In genomic region chr1:54054438-54054749, GRCh38 we compare ENCODE assay signal across 1 cellular context.
TF ChIP-seq lines count a peak whose summit lies in the region.

No MANE protein-coding gene starts in this region.

TF ChIP-seq in SK-N-SH treated with all-trans-retinoic acid at 6 μM for 48 hours, 23 proteins besides CTCF, POLR2A, EP300 and RAD21 (continued from another document):
- TF ChIP-seq CSRNP3 (CRISPR knock-in tag; IDR thresholded peaks at IDR 0.05), result no peak
- TF ChIP-seq TCF4 (CRISPR knock-in tag; IDR thresholded peaks at IDR 0.05; ENCODE audit: borderline replicate concordance), result no peak
- no peak for TF ChIP-seq RARB (CRISPR knock-in tag; IDR thresholded peaks at IDR 0.05)
- no peak for TF ChIP-seq ARNTL (CRISPR knock-in tag; IDR thresholded peaks at IDR 0.05; ENCODE audit: borderline replicate concordance, low read depth)
- TF ChIP-seq OSR1 (CRISPR knock-in tag; IDR thresholded peaks at IDR 0.05), result no peak
- no peak for TF ChIP-seq ZFP30 (CRISPR knock-in tag; IDR thresholded peaks at IDR 0.05)
- no peak for TF ChIP-seq ZFP3 (CRISPR knock-in tag; IDR thresholded peaks at IDR 0.05)
- no peak for TF ChIP-seq ESRRG (CRISPR knock-in tag; IDR thresholded peaks at IDR 0.05)
- no peak for TF ChIP-seq ZNF8 (CRISPR knock-in tag; IDR thresholded peaks at IDR 0.05)
- TF ChIP-seq ISL1 (CRISPR knock-in tag; IDR thresholded peaks at IDR 0.05), result no peak
